In genomic region chr4:968221-968620, GRCh38 we compare ENCODE assay signal across 14 cellular contexts. TPM values are rescaled to one million over a fixed set of nuclear protein-coding genes. Genes with fewer than 3 reads are reported as not detected.
"Had no signal": no experiment of that assay in that cellular context is flagged by ENCODE, and none has a peak within 500 bp of the region (broad histone marks: within the 10 kb centered on the region; RNA-seq: fewer than 3 reads in every experiment).

No MANE protein-coding gene starts in this region.

- ATAC-seq: activated T-cell treated with anti-CD3 and anti-CD28 coated beads, Interleukin-2, amount 50 U/mL, for 72 hours had no signal

- H3K9me3 ChIP-seq: esophagus muscularis mucosa, tibial nerve, vagina had no signal

- DNase-seq: activated B cell treated with CpG ODN at 0.5 μM for 24 hours; activated CD4-positive, alpha-beta T cell treated with anti-CD3 and anti-CD28 coated beads, Interleukin-2, amount 10 ng/mL, durations not matched to agents 24 days and 14 days; activated CD8-positive, alpha-beta memory T cell treated with anti-CD3 and anti-CD28 coated beads, Interleukin-2, amount 50 U/mL, for 48 hours; activated gamma-delta T cell; activated T-cell treated with anti-CD3 and anti-CD28 coated beads, Interleukin-2, amount 50 U/mL, for 72 hours; amniotic stem cell; immature natural killer cell; stimulated activated CD4-positive, alpha-beta T cell treated with anti-CD3 and anti-CD28 coated beads, Interleukin-4, amount 100 ng/mL, for 24 hours; stimulated activated naive CD4-positive, alpha-beta T cell treated with Interleukin-2 at 50 U/mL for 16 hours had no signal

- H3K4me3 ChIP-seq: skin epidermis, tibial nerve, vagina had no signal

- H3K27me3 ChIP-seq: tibial nerve, vagina had no signal

- FAIRE-seq: colon had no signal

- H3K27ac ChIP-seq: esophagus muscularis mucosa, skin epidermis, tibial nerve, vagina had no signal

RNA-seq across cellular contexts. Expression of gene SLC26A1, which starts 25.0 kb away (rescaled TPM):
- total RNA-seq: activated B cell treated with CpG ODN at 0.5 μM for 24 hours; activated CD4-positive, alpha-beta T cell treated with anti-CD3 and anti-CD28 coated beads, Interleukin-2, amount 10 ng/mL, durations not matched to agents 24 days and 14 days; activated T-cell treated with anti-CD3 and anti-CD28 coated beads, Interleukin-2, amount 50 U/mL, for 72 hours had no signal
